In the genomic region with DNA sequence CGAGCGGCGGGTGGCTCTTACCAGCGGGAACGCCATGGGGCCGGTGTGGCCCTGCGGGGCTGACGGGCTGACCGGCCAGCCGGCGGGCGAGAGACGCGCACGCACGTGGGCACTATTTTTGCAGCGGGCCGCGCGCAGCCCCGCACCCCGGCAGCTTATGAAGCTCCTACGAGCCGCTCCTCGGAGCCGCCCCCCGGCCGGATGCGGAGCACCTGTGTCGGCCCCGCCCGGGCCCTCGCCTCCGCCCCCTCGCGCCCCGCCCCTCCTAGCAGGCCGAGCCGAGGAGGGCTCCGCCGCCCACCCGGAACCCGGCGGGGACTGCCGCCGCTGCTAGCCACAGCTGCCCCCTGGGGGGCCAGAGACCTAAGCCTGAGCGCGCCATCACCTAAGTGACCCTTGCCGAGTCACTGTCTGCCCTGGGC, we compare ENCODE assay signal across 1 cellular context.
TF ChIP-seq lines count a peak whose summit lies in the region.

No MANE protein-coding gene starts in this region.

TF ChIP-seq in K562, 482 proteins besides CTCF, POLR2A, EP300 and RAD21 (continued from another document and continues in another):
- TF ChIP-seq GTF2E2 (tag; IDR thresholded peaks at IDR 0.05): 0 out of 2 replicates have a peak, but pooled peaks have one; percentile 6
- TF ChIP-seq, protein P1, sequence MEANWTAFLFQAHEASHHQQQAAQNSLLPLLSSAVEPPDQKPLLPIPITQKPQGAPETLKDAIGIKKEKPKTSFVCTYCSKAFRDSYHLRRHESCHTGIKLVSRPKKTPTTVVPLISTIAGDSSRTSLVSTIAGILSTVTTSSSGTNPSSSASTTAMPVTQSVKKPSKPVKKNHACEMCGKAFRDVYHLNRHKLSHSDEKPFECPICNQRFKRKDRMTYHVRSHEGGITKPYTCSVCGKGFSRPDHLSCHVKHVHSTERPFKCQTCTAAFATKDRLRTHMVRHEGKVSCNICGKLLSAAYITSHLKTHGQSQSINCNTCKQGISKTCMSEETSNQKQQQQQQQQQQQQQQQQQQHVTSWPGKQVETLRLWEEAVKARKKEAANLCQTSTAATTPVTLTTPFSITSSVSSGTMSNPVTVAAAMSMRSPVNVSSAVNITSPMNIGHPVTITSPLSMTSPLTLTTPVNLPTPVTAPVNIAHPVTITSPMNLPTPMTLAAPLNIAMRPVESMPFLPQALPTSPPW (CRISPR knock-in tag; IDR thresholded peaks at IDR 0.05): peak; percentile 67
- TF ChIP-seq PRMT5 (CRISPR knock-in tag; IDR thresholded peaks at IDR 0.05): no peak
- no peak for TF ChIP-seq MAFG (tag; conservative IDR thresholded peaks at IDR 0.05)
- 0 out of 2 replicates have a peak, but pooled peaks have one; percentile 51 for TF ChIP-seq CTBP1 (IDR thresholded peaks at IDR 0.05; ENCODE audit: borderline replicate concordance)
- TF ChIP-seq HIVEP1 (CRISPR knock-in tag; IDR thresholded peaks at IDR 0.05): no peak
- TF ChIP-seq, protein P2, sequence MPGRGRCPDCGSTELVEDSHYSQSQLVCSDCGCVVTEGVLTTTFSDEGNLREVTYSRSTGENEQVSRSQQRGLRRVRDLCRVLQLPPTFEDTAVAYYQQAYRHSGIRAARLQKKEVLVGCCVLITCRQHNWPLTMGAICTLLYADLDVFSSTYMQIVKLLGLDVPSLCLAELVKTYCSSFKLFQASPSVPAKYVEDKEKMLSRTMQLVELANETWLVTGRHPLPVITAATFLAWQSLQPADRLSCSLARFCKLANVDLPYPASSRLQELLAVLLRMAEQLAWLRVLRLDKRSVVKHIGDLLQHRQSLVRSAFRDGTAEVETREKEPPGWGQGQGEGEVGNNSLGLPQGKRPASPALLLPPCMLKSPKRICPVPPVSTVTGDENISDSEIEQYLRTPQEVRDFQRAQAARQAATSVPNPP (IDR thresholded peaks at IDR 0.05; ENCODE audit: borderline replicate concordance, insufficient read depth, insufficient read length): no peak
- TF ChIP-seq, protein P3, sequence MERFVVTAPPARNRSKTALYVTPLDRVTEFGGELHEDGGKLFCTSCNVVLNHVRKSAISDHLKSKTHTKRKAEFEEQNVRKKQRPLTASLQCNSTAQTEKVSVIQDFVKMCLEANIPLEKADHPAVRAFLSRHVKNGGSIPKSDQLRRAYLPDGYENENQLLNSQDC (CRISPR knock-in tag; IDR thresholded peaks at IDR 0.05): no peak
- no peak for TF ChIP-seq SRSF3 (IDR thresholded peaks at IDR 0.05; ENCODE audit: insufficient read depth, low read length)
- TF ChIP-seq SMAD4 (CRISPR knock-in tag; conservative IDR thresholded peaks at IDR 0.05): no peak
- TF ChIP-seq, protein P4, sequence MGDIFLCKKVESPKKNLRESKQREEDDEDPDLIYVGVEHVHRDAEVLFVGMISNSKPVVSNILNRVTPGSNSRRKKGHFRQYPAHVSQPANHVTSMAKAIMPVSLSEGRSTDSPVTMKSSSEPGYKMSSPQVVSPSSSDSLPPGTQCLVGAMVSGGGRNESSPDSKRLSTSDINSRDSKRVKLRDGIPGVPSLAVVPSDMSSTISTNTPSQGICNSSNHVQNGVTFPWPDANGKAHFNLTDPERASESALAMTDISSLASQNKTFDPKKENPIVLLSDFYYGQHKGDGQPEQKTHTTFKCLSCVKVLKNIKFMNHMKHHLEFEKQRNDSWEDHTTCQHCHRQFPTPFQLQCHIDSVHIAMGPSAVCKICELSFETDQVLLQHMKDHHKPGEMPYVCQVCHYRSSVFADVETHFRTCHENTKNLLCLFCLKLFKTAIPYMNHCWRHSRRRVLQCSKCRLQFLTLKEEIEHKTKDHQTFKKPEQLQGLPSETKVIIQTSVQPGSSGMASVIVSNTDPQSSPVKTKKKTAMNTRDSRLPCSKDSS (IDR thresholded peaks at IDR 0.05; ENCODE audit: low read depth, partially characterized antibody): no peak
- peak; percentile 15; the same call in 1 of the 2 replicates for TF ChIP-seq ZNF766 (CRISPR knock-in tag; conservative IDR thresholded peaks at IDR 0.05)
- no peak for TF ChIP-seq ESRRB (CRISPR knock-in tag; IDR thresholded peaks at IDR 0.05; ENCODE audit: borderline replicate concordance)
- TF ChIP-seq SLC30A9 (CRISPR knock-in tag; IDR thresholded peaks at IDR 0.05): no peak
- TF ChIP-seq HNRNPH1 (optimal IDR thresholded peaks at IDR 0.05; ENCODE audit: low read depth, low read length): no peak
- TF ChIP-seq RBM25 (IDR thresholded peaks at IDR 0.05; ENCODE audit: low read depth, low read length, severe bottlenecking): no peak
- TF ChIP-seq, protein P5, sequence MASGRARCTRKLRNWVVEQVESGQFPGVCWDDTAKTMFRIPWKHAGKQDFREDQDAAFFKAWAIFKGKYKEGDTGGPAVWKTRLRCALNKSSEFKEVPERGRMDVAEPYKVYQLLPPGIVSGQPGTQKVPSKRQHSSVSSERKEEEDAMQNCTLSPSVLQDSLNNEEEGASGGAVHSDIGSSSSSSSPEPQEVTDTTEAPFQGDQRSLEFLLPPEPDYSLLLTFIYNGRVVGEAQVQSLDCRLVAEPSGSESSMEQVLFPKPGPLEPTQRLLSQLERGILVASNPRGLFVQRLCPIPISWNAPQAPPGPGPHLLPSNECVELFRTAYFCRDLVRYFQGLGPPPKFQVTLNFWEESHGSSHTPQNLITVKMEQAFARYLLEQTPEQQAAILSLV (tag; IDR thresholded peaks at IDR 0.05): no peak
- no peak for TF ChIP-seq NEUROD1 (IDR thresholded peaks at IDR 0.05; ENCODE audit: borderline replicate concordance, low read depth, low read length, partially characterized antibody)
- no peak for TF ChIP-seq ZNF584 (CRISPR knock-in tag; IDR thresholded peaks at IDR 0.05; ENCODE audit: low read depth)
- TF ChIP-seq, protein P6, sequence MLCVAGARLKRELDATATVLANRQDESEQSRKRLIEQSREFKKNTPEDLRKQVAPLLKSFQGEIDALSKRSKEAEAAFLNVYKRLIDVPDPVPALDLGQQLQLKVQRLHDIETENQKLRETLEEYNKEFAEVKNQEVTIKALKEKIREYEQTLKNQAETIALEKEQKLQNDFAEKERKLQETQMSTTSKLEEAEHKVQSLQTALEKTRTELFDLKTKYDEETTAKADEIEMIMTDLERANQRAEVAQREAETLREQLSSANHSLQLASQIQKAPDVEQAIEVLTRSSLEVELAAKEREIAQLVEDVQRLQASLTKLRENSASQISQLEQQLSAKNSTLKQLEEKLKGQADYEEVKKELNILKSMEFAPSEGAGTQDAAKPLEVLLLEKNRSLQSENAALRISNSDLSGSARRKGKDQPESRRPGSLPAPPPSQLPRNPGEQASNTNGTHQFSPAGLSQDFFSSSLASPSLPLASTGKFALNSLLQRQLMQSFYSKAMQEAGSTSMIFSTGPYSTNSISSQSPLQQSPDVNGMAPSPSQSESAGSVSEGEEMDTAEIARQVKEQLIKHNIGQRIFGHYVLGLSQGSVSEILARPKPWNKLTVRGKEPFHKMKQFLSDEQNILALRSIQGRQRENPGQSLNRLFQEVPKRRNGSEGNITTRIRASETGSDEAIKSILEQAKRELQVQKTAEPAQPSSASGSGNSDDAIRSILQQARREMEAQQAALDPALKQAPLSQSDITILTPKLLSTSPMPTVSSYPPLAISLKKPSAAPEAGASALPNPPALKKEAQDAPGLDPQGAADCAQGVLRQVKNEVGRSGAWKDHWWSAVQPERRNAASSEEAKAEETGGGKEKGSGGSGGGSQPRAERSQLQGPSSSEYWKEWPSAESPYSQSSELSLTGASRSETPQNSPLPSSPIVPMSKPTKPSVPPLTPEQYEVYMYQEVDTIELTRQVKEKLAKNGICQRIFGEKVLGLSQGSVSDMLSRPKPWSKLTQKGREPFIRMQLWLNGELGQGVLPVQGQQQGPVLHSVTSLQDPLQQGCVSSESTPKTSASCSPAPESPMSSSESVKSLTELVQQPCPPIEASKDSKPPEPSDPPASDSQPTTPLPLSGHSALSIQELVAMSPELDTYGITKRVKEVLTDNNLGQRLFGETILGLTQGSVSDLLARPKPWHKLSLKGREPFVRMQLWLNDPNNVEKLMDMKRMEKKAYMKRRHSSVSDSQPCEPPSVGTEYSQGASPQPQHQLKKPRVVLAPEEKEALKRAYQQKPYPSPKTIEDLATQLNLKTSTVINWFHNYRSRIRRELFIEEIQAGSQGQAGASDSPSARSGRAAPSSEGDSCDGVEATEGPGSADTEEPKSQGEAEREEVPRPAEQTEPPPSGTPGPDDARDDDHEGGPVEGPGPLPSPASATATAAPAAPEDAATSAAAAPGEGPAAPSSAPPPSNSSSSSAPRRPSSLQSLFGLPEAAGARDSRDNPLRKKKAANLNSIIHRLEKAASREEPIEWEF (CRISPR knock-in tag; IDR thresholded peaks at IDR 0.05): no peak
- TF ChIP-seq FOSL1 (tag; conservative IDR thresholded peaks at IDR 0.05): peak; percentile 32; the same call in 1 of the 2 replicates
- no peak for TF ChIP-seq BRF1 (IDR thresholded peaks at IDR 0.05; ENCODE audit: borderline replicate concordance, extremely low read depth, insufficient read length)
- TF ChIP-seq DIDO1 (tag; IDR thresholded peaks at IDR 0.05; ENCODE audit: low read depth): no peak
- 0 out of 2 replicates have a peak, but pooled peaks have one; percentile 55 for TF ChIP-seq E2F3 (CRISPR knock-in tag; IDR thresholded peaks at IDR 0.05)
- no peak for TF ChIP-seq KDM1A (IDR thresholded peaks at IDR 0.05)
- TF ChIP-seq ZNF644 (tag; IDR thresholded peaks at IDR 0.05; ENCODE audit: low read depth): 0 out of 2 replicates have a peak, but pooled peaks have one; percentile 17
- TF ChIP-seq, protein P7, sequence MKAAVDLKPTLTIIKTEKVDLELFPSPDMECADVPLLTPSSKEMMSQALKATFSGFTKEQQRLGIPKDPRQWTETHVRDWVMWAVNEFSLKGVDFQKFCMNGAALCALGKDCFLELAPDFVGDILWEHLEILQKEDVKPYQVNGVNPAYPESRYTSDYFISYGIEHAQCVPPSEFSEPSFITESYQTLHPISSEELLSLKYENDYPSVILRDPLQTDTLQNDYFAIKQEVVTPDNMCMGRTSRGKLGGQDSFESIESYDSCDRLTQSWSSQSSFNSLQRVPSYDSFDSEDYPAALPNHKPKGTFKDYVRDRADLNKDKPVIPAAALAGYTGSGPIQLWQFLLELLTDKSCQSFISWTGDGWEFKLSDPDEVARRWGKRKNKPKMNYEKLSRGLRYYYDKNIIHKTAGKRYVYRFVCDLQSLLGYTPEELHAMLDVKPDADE (conservative IDR thresholded peaks at IDR 0.05; ENCODE audit: control insufficient read depth, low read depth, low read length): peak; percentile 22; the same call in 1 of the 2 replicates
- no peak for TF ChIP-seq ZNF217 (CRISPR knock-in tag; IDR thresholded peaks at IDR 0.05)
- no peak for TF ChIP-seq JUND (IDR thresholded peaks at IDR 0.05; ENCODE audit: borderline replicate concordance, low read depth, low read length)
- TF ChIP-seq JUND (tag; IDR thresholded peaks at IDR 0.05; ENCODE audit: borderline replicate concordance, low read depth, low read length): no peak
- TF ChIP-seq MED1 (CRISPR knock-in tag; IDR thresholded peaks at IDR 0.05; ENCODE audit: borderline replicate concordance): no peak
- TF ChIP-seq FUS (optimal IDR thresholded peaks at IDR 0.05; ENCODE audit: low read depth, low read length): no peak
- no peak for TF ChIP-seq ZNF57 (CRISPR knock-in tag; IDR thresholded peaks at IDR 0.05)
- no peak for TF ChIP-seq ZNF212 (CRISPR knock-in tag; IDR thresholded peaks at IDR 0.05)
- TF ChIP-seq, protein P8, sequence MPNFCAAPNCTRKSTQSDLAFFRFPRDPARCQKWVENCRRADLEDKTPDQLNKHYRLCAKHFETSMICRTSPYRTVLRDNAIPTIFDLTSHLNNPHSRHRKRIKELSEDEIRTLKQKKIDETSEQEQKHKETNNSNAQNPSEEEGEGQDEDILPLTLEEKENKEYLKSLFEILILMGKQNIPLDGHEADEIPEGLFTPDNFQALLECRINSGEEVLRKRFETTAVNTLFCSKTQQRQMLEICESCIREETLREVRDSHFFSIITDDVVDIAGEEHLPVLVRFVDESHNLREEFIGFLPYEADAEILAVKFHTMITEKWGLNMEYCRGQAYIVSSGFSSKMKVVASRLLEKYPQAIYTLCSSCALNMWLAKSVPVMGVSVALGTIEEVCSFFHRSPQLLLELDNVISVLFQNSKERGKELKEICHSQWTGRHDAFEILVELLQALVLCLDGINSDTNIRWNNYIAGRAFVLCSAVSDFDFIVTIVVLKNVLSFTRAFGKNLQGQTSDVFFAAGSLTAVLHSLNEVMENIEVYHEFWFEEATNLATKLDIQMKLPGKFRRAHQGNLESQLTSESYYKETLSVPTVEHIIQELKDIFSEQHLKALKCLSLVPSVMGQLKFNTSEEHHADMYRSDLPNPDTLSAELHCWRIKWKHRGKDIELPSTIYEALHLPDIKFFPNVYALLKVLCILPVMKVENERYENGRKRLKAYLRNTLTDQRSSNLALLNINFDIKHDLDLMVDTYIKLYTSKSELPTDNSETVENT (CRISPR knock-in tag; IDR thresholded peaks at IDR 0.05): no peak; the same call in 1 of the 2 replicates
- TF ChIP-seq ETV1 (tag; conservative IDR thresholded peaks at IDR 0.05; ENCODE audit: low read depth): no peak
- TF ChIP-seq HDGF (IDR thresholded peaks at IDR 0.05): no peak
- TF ChIP-seq, protein P9, sequence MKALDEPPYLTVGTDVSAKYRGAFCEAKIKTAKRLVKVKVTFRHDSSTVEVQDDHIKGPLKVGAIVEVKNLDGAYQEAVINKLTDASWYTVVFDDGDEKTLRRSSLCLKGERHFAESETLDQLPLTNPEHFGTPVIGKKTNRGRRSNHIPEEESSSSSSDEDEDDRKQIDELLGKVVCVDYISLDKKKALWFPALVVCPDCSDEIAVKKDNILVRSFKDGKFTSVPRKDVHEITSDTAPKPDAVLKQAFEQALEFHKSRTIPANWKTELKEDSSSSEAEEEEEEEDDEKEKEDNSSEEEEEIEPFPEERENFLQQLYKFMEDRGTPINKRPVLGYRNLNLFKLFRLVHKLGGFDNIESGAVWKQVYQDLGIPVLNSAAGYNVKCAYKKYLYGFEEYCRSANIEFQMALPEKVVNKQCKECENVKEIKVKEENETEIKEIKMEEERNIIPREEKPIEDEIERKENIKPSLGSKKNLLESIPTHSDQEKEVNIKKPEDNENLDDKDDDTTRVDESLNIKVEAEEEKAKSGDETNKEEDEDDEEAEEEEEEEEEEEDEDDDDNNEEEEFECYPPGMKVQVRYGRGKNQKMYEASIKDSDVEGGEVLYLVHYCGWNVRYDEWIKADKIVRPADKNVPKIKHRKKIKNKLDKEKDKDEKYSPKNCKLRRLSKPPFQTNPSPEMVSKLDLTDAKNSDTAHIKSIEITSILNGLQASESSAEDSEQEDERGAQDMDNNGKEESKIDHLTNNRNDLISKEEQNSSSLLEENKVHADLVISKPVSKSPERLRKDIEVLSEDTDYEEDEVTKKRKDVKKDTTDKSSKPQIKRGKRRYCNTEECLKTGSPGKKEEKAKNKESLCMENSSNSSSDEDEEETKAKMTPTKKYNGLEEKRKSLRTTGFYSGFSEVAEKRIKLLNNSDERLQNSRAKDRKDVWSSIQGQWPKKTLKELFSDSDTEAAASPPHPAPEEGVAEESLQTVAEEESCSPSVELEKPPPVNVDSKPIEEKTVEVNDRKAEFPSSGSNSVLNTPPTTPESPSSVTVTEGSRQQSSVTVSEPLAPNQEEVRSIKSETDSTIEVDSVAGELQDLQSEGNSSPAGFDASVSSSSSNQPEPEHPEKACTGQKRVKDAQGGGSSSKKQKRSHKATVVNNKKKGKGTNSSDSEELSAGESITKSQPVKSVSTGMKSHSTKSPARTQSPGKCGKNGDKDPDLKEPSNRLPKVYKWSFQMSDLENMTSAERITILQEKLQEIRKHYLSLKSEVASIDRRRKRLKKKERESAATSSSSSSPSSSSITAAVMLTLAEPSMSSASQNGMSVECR (CRISPR knock-in tag; IDR thresholded peaks at IDR 0.05): no peak
